Comparison of ENCODE assay signal across 1 cellular context in the genomic region with DNA sequence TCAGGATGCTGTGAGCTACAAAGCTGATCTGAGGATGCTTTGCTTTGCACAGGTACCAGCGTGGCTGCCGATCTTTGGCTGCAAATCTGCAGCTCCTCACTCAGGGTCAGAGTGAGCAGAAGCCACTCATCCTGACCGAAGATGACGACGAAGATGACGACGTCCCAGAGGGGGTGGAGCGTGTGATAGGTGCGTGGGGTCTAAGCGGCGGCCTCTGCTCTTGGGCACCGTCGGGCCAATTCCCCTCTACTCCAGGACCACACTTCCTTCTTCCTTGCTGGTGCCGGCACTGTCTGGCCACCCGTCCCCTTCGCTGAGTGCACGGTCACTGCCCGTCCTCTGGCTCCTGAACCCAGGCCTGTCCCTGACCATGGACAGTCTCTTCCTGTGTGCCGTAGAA.
TF ChIP-seq lines count a peak whose summit lies in the region.

No MANE protein-coding gene starts in this region.

TF ChIP-seq in GM23338, 12 proteins besides CTCF, POLR2A, EP300 and RAD21 (continued from another document):
- TF ChIP-seq, protein P1, sequence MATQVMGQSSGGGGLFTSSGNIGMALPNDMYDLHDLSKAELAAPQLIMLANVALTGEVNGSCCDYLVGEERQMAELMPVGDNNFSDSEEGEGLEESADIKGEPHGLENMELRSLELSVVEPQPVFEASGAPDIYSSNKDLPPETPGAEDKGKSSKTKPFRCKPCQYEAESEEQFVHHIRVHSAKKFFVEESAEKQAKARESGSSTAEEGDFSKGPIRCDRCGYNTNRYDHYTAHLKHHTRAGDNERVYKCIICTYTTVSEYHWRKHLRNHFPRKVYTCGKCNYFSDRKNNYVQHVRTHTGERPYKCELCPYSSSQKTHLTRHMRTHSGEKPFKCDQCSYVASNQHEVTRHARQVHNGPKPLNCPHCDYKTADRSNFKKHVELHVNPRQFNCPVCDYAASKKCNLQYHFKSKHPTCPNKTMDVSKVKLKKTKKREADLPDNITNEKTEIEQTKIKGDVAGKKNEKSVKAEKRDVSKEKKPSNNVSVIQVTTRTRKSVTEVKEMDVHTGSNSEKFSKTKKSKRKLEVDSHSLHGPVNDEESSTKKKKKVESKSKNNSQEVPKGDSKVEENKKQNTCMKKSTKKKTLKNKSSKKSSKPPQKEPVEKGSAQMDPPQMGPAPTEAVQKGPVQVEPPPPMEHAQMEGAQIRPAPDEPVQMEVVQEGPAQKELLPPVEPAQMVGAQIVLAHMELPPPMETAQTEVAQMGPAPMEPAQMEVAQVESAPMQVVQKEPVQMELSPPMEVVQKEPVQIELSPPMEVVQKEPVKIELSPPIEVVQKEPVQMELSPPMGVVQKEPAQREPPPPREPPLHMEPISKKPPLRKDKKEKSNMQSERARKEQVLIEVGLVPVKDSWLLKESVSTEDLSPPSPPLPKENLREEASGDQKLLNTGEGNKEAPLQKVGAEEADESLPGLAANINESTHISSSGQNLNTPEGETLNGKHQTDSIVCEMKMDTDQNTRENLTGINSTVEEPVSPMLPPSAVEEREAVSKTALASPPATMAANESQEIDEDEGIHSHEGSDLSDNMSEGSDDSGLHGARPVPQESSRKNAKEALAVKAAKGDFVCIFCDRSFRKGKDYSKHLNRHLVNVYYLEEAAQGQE (IDR thresholded peaks at IDR 0.05; ENCODE audit: unreplicated experiment) = no peak
- TF ChIP-seq CREB1 (CRISPR knock-in tag; IDR thresholded peaks at IDR 0.05; ENCODE audit: low read depth) = no peak
- no peak for TF ChIP-seq EZH2 (IDR thresholded peaks at IDR 0.05; ENCODE audit: low read depth, unreplicated experiment)
- TF ChIP-seq ZNF331 (CRISPR knock-in tag; IDR thresholded peaks at IDR 0.05; ENCODE audit: low read depth) = no peak
- TF ChIP-seq STAT1 (IDR thresholded peaks at IDR 0.05; ENCODE audit: unreplicated experiment) = no peak
- no peak for TF ChIP-seq JUNB (IDR thresholded peaks at IDR 0.05; ENCODE audit: unreplicated experiment)
- TF ChIP-seq, protein P2, sequence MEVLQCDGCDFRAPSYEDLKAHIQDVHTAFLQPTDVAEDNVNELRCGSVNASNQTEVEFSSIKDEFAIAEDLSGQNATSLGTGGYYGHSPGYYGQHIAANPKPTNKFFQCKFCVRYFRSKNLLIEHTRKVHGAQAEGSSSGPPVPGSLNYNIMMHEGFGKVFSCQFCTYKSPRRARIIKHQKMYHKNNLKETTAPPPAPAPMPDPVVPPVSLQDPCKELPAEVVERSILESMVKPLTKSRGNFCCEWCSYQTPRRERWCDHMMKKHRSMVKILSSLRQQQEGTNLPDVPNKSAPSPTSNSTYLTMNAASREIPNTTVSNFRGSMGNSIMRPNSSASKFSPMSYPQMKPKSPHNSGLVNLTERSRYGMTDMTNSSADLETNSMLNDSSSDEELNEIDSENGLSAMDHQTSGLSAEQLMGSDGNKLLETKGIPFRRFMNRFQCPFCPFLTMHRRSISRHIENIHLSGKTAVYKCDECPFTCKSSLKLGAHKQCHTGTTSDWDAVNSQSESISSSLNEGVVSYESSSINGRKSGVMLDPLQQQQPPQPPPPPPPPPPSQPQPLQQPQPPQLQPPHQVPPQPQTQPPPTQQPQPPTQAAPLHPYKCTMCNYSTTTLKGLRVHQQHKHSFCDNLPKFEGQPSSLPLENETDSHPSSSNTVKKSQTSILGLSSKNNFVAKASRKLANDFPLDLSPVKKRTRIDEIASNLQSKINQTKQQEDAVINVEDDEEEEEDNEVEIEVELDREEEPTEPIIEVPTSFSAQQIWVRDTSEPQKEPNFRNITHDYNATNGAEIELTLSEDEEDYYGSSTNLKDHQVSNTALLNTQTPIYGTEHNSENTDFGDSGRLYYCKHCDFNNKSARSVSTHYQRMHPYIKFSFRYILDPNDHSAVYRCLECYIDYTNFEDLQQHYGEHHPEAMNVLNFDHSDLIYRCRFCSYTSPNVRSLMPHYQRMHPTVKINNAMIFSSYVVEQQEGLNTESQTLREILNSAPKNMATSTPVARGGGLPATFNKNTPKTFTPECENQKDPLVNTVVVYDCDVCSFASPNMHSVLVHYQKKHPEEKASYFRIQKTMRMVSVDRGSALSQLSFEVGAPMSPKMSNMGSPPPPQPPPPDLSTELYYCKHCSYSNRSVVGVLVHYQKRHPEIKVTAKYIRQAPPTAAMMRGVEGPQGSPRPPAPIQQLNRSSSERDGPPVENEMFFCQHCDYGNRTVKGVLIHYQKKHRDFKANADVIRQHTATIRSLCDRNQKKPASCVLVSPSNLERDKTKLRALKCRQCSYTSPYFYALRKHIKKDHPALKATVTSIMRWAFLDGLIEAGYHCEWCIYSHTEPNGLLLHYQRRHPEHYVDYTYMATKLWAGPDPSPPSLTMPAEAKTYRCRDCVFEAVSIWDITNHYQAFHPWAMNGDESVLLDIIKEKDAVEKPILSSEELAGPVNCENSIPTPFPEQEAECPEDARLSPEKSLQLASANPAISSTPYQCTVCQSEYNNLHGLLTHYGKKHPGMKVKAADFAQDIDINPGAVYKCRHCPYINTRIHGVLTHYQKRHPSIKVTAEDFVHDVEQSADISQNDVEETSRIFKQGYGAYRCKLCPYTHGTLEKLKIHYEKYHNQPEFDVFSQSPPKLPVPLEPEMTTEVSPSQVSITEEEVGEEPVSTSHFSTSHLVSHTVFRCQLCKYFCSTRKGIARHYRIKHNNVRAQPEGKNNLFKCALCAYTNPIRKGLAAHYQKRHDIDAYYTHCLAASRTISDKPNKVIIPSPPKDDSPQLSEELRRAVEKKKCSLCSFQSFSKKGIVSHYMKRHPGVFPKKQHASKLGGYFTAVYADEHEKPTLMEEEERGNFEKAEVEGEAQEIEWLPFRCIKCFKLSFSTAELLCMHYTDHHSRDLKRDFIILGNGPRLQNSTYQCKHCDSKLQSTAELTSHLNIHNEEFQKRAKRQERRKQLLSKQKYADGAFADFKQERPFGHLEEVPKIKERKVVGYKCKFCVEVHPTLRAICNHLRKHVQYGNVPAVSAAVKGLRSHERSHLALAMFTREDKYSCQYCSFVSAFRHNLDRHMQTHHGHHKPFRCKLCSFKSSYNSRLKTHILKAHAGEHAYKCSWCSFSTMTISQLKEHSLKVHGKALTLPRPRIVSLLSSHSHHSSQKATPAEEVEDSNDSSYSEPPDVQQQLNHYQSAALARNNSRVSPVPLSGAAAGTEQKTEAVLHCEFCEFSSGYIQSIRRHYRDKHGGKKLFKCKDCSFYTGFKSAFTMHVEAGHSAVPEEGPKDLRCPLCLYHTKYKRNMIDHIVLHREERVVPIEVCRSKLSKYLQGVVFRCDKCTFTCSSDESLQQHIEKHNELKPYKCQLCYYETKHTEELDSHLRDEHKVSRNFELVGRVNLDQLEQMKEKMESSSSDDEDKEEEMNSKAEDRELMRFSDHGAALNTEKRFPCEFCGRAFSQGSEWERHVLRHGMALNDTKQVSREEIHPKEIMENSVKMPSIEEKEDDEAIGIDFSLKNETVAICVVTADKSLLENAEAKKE (CRISPR knock-in tag; IDR thresholded peaks at IDR 0.05) = no peak
- no peak for TF ChIP-seq POLR2AphosphoS5 (IDR thresholded peaks at IDR 0.05; ENCODE audit: low read depth)
